Comparison of ENCODE assay signal across 9 cellular contexts in the genomic region with DNA sequence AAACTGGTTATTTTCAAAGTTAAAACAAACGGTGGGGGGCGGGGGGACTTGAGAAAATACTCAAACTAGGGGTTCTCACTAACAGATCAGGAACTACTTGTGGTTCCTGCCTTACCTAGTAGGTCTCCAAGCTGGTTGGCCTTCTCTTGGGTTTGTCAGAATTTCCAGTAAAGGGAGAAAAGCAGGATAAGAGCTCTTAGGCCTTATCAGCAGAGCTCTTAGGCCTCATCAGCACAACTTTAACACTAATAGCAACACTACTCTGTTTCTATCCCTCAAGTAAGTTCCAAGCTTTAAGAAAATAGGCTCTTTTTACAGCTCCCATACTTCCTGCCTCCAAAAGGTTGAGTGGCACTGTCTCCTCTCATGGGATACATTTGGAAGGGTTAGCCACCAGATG. TPM values are rescaled to one million over a fixed set of nuclear protein-coding genes. Genes with fewer than 3 reads are reported as not detected.
A peak's percentile ranks its signal among the peaks of the same experiment; 100 is the strongest.
DNase-seq lines count a peak whose midpoint lies in the region; ATAC-seq, FAIRE-seq and TF ChIP-seq lines count a peak whose summit lies in the region.
"Had no signal": no experiment of that assay in that cellular context is flagged by ENCODE, and none has a peak within 500 bp of the region (broad histone marks: within the 10 kb centered on the region; RNA-seq: fewer than 3 reads in every experiment).

No MANE protein-coding gene starts in this region.

- H2AFZ ChIP-seq in Loucy (ENCODE audit: low read length) (no peak overlapping the region), K562 (ENCODE audit: low read depth, low read length) (no peak overlapping the region)

- CTCF ChIA-PET in CD4-positive, alpha-beta T cell (lab: Charles Lee), result interaction anchor here (0.6 to 1.3 kb wide), 2 partner anchors 36 to 99 kb away, joined by 3 to 4 read pairs; no protein-coding TSS in a partner anchor
- CTCF ChIA-PET in K562 (lab: Yijun Ruan, JAX; ENCODE audit: low intra/inter-chr PET ratio), result no interaction called here

- no peaks in the 10 kb centered on the region for H3K9me2 ChIP-seq in Loucy (replicated peaks; ENCODE audit: low read depth, low read length)

- TF ChIP-seq EP300 in K562 (IDR thresholded peaks at IDR 0.05; ENCODE audit: low read length), result no peak

- H3K36me3 Mint-ChIP-seq in CD4-positive, alpha-beta T cell (ENCODE audit: low read depth), result peaks cover 17% of the 10 kb centered on the region
- H3K36me3 Mint-ChIP-seq in naive thymus-derived CD8-positive, alpha-beta T cell, result peaks cover 0 to 13% (median 0%) of the 10 kb centered on the region in 3 donors

- 4% methylated on average over 2 of the region's 2 CpGs for WGBS in K562 (ENCODE audit: insufficient coverage, low coverage, missing lambda C conversion rate)

- FAIRE-seq in K562 (lab: Jason Lieb, UNC), result peak; percentile 77

- H3K36me3 ChIP-seq in Loucy (ENCODE audit: insufficient read depth, low read length) (no peaks in the 10 kb centered on the region), K562 (ENCODE audit: control insufficient read depth, insufficient read depth, low read length) (peaks cover 13% of the 10 kb centered on the region; the same call in 2 of the 3 replicates)

- H3K27me3 ChIP-seq in CD4-positive, alpha-beta T cell (ENCODE audit: control insufficient read depth, insufficient read depth, low read length), result no peaks in the 10 kb centered on the region
- H3K27me3 ChIP-seq in Loucy (ENCODE audit: insufficient read depth, low read length, poor library complexity, severe bottlenecking) (no peaks in the 10 kb centered on the region), K562 (ENCODE audit: control insufficient read depth in 2 of 2, insufficient read depth in 2 of 2, low read length in 2 of 2) (no peaks in the 10 kb centered on the region)

- no peaks in the 10 kb centered on the region for H3K9me1 ChIP-seq in K562 (ENCODE audit: control insufficient read depth, insufficient read depth, low read length)

- no peaks in the 10 kb centered on the region for H3K9me3 Mint-ChIP-seq in CD4-positive, alpha-beta T cell
- no peaks in the 10 kb centered on the region for H3K9me3 Mint-ChIP-seq in naive thymus-derived CD8-positive, alpha-beta T cell

- no peak overlapping the region for H3K27ac ChIP-seq in CD4-positive, alpha-beta T cell (ENCODE audit: low read depth, low read length)
- H3K27ac ChIP-seq in K562 (ENCODE audit: extremely low read depth, low read depth, low read length), result peak overlapping the region; percentile 81

- H3K4me1 Mint-ChIP-seq in CD4-positive, alpha-beta T cell (ENCODE audit: low read depth), result peaks cover 76% of the 10 kb centered on the region
- peaks cover 33 to 82% (median 70%) of the 10 kb centered on the region in 4 donors for H3K4me1 Mint-ChIP-seq in naive thymus-derived CD8-positive, alpha-beta T cell

- no peaks in the 10 kb centered on the region for H3K9me3 ChIP-seq in CD4-positive, alpha-beta T cell (ENCODE audit: control insufficient read depth, low read length)
- H3K9me3 ChIP-seq in Loucy (ENCODE audit: insufficient read depth, low read depth, low read length) (no peaks in the 10 kb centered on the region), K562 (replicated peaks; ENCODE audit: control insufficient read depth, insufficient read depth, low read depth, low read length) (no peaks in the 10 kb centered on the region)

- peaks cover 95% of the 10 kb centered on the region for H4K20me1 ChIP-seq in Loucy (ENCODE audit: insufficient read depth, low read length, poor library complexity, severe bottlenecking)
- H4K20me1 ChIP-seq in K562 (replicated peaks; ENCODE audit: control insufficient read depth, insufficient read depth, low read length), result peaks cover 7% of the 10 kb centered on the region; the same call in 1 of the 2 replicates

- H3K9ac ChIP-seq in Loucy (ENCODE audit: low read depth, low read length, poor library complexity, severe bottlenecking) (peak overlapping the region; percentile 1), K562 (ENCODE audit: insufficient read depth in 1 of 2, low read depth in 2 of 2, low read length in 2 of 2) (peak overlapping the region in 1 of 2 experiments; percentile 48; a peak in 3 of 4 replicates)

- intact Hi-C loops in CD4-positive, alpha-beta T cell (cut with DNase I, micrococcal nuclease), result loop anchor here in 1 of 2 experiments (5.0 kb wide), 1 partner anchor 118 kb away; a partner anchor contains a TSS
- intact Hi-C loops in K562 (cut with micrococcal nuclease), result no loop called here

- H3K4me2 ChIP-seq in Loucy (ENCODE audit: low read depth, low read length, poor library complexity, severe bottlenecking) (peak overlapping the region; percentile 61), K562 (ENCODE audit: insufficient read depth, low read length) (peak overlapping the region; percentile 65)

- no peak for TF ChIP-seq RAD21 in K562 (CRISPR knock-in tag; conservative IDR thresholded peaks at IDR 0.05 in 1 of 2, IDR thresholded peaks at IDR 0.05 in 1 of 2)

- peak overlapping the region; percentile 36 for H3K4me3 Mint-ChIP-seq in CD4-positive, alpha-beta T cell
- H3K4me3 Mint-ChIP-seq in naive thymus-derived CD8-positive, alpha-beta T cell, result peak overlapping the region in 7 of 10 donors; percentile 20 to 48 (median 30)

- H3K79me2 ChIP-seq in Loucy (ENCODE audit: insufficient read depth, low read length) (peaks cover 100% of the 10 kb centered on the region), K562 (ENCODE audit: control insufficient read depth, insufficient read depth, low read length) (peaks cover 99% of the 10 kb centered on the region)

- no peaks in the 10 kb centered on the region for H3K27me3 Mint-ChIP-seq in CD4-positive, alpha-beta T cell
- H3K27me3 Mint-ChIP-seq in naive thymus-derived CD8-positive, alpha-beta T cell, result no peaks in the 10 kb centered on the region

- in situ Hi-C loops in K562 (cut with MboI), result no loop called here

- no peak for TF ChIP-seq POLR2A in K562 (conservative IDR thresholded peaks at IDR 0.05)

- H3K27ac Mint-ChIP-seq in CD4-positive, alpha-beta T cell, result no peak overlapping the region
- peak overlapping the region in 6 of 10 donors; percentile 61 to 82 (median 74) for H3K27ac Mint-ChIP-seq in naive thymus-derived CD8-positive, alpha-beta T cell

- no peaks in the 10 kb centered on the region for H3F3A ChIP-seq in Loucy (ENCODE audit: low read depth)

- TF ChIP-seq CTCF in CD4-positive, alpha-beta T cell (IDR thresholded peaks at IDR 0.05), result no peak
- no peak for TF ChIP-seq CTCF in Loucy (conservative IDR thresholded peaks at IDR 0.05; ENCODE audit: low read length)
- TF ChIP-seq CTCF in K562 (IDR thresholded peaks at IDR 0.05 in 2 of 3, conservative IDR thresholded peaks at IDR 0.05 in 1 of 3; ENCODE audit: insufficient read depth in 2 of 3, low read depth in 1 of 3, low read length in 3 of 3), result no peak

- H3K4me1 ChIP-seq in Loucy (ENCODE audit: insufficient read depth, low read length, poor library complexity, severe bottlenecking) (peaks cover 61% of the 10 kb centered on the region), K562 (replicated peaks in 1 of 2; ENCODE audit: control insufficient read depth in 2 of 2, insufficient read depth in 2 of 2, low read length in 2 of 2) (peaks cover 16 to 31% of the 10 kb centered on the region in 2 experiments)

- H3K4me3 ChIP-seq in Loucy (ENCODE audit: low read length, poor library complexity, severe bottlenecking), result peak overlapping the region; percentile 47
- H3K4me3 ChIP-seq in K562, result no peak overlapping the region

- no TSS peak for BruUV-seq in K562 (replicated peaks; lab: Mats Ljungman, UMichigan)

- POLR2A ChIA-PET in CD4-positive, alpha-beta T cell (lab: Charles Lee), result interaction anchor here (1.3 to 1.5 kb wide), 3 partner anchors 40 to 632 kb away, joined by 3 to 4 read pairs (median 3); a partner anchor contains a TSS
- POLR2A ChIA-PET in K562 (lab: Yijun Ruan, JAX), result interaction anchor here (0.9 to 2.6 kb wide), 6 partner anchors 10 to 54 kb away, joined by 3 to 8 read pairs (median 4); no protein-coding TSS in a partner anchor
- POLR2A ChIA-PET in naive thymus-derived CD8-positive, alpha-beta T cell (lab: Charles Lee), result no interaction called here

- DNase-seq in CD4-positive, alpha-beta T cell, result no peak
- peak in 2 of 4 experiments; percentile 12 to 61 for DNase-seq in K562 (ENCODE audit: extremely low read depth in 1 of 4, low spot score in 3 of 4)
- DNase-seq in naive thymus-derived CD8-positive, alpha-beta T cell, result no peak
- DNase-seq in stimulated activated CD4-positive, alpha-beta T cell treated with anti-CD3 and anti-CD28 coated beads, Interleukin-2, amount 100 ng/mL, for 48 hours, result no peak
- DNase-seq: NCI-H446 had no signal

- no peak for ATAC-seq in CD4-positive, alpha-beta T cell (ENCODE audit: poor library complexity)
- ATAC-seq in K562 (peak; percentile 13), GM18517 (IDR thresholded peaks at IDR 0.05; ENCODE audit: unreplicated experiment) (no peak), HG03139 (IDR thresholded peaks at IDR 0.05; ENCODE audit: unreplicated experiment) (no peak), HG03460 (IDR thresholded peaks at IDR 0.05; ENCODE audit: unreplicated experiment) (no peak)
- no peak for ATAC-seq in naive thymus-derived CD8-positive, alpha-beta T cell

TF ChIP-seq in K562, 482 proteins besides CTCF, POLR2A, EP300 and RAD21 (continues in another document):
- TF ChIP-seq TBL1XR1 (IDR thresholded peaks at IDR 0.05; ENCODE audit: low read length in 2 of 2) (no peak), ZFX (CRISPR knock-in tag; IDR thresholded peaks at IDR 0.05) (peak; percentile 54), TCF3 (CRISPR knock-in tag; IDR thresholded peaks at IDR 0.05) (0 out of 2 replicates have a peak, but pooled peaks have one; percentile 13)

RNA-seq across cellular contexts. Expression of a gene that starts 6.4 kb away (rescaled TPM):
- 100 to 1,000 TPM; 121 to 126 TPM for total RNA-seq in CD4-positive, alpha-beta T cell
- total RNA-seq in K562 (2011; cell fraction: chromatin; rRNA removed; ENCODE audit: low replicate concordance), result 50.8 and 180 TPM in 2 replicates
- total RNA-seq in K562 (2011; cell fraction: nucleolus; rRNA removed), result 23.8 and 31.2 TPM in 2 replicates
- 66.1 and 83.2 TPM in 2 replicates for total RNA-seq in K562 (2011; cell fraction: nucleoplasm; rRNA removed)
- total RNA-seq in K562 (2014; rRNA removed) (18.5 and 24.1 TPM in 2 replicates), K562 (2014; rRNA removed; fragmentation: Illumina TruSeq; extraction: Trizol) (23.3 and 26.0 TPM in 2 replicates), K562 (2015; rRNA removed; fragmentation: Illumina TruSeq; extraction: Trizol) (19.6 and 20.5 TPM in 2 replicates), K562 (2021) (39.7 and 40.7 TPM in 2 replicates)
- polyA plus RNA-seq in K562 (2011; rRNA removed) (38.3 and 42.0 TPM in 2 replicates), K562 (2014; fragmentation: Illumina TruSeq; extraction: Trizol) (37.0 and 44.5 TPM in 2 replicates), K562 (2014; fragmentation: Nextera tagmentation; extraction: Ambion mirVana) (10 to 100 TPM in 1 of 2 experiments, 1 to 10 TPM in 1; 8.8 to 11.8 TPM), K562 (2014; rRNA removed) (23.1 and 34.9 TPM in 2 replicates)
- polyA plus RNA-seq in K562 (2011; cell fraction: cytosol; rRNA removed), result 15.8 and 27.3 TPM in 2 replicates
- 81.8 and 111 TPM in 2 replicates for polyA plus RNA-seq in K562 (2011; cell fraction: nucleus; rRNA removed)
- polyA plus RNA-seq in K562 (2012), result 31.6 and 35.1 TPM in 2 replicates
- 61.7 and 67.6 TPM in 2 replicates for polyA minus RNA-seq in K562 (2011; rRNA and poly(A)+ RNA removed)
- polyA minus RNA-seq in K562 (2011; cell fraction: cytosol; rRNA and poly(A)+ RNA removed), result 35.0 and 42.2 TPM in 2 replicates
- polyA minus RNA-seq in K562 (2011; cell fraction: nucleus; rRNA and poly(A)+ RNA removed), result 19.4 and 37.9 TPM in 2 replicates
- total RNA-seq in naive thymus-derived CD8-positive, alpha-beta T cell, result 10 to 100 TPM; 96.6 to 97.7 TPM
- polyA plus RNA-seq in naive thymus-derived CD8-positive, alpha-beta T cell, result 10 to 100 TPM in 1 of 3 donors, 1 to 10 TPM in 2; 5.0 to 10.4 (median 6.3) TPM
